Comparison of ENCODE assay signal across 12 cellular contexts in genomic region chr12:130715150-130715995, GRCh38. TPM values are rescaled to one million over a fixed set of nuclear protein-coding genes. Genes with fewer than 3 reads are reported as not detected.
DNase-seq lines count a peak whose midpoint lies in the region; ATAC-seq, FAIRE-seq and TF ChIP-seq lines count a peak whose summit lies in the region.
"Had no signal": no experiment of that assay in that cellular context is flagged by ENCODE, and none has a peak within 500 bp of the region (broad histone marks: within the 10 kb centered on the region; RNA-seq: fewer than 3 reads in every experiment).

No MANE protein-coding gene starts in this region.

- POLR2A ChIA-PET in HepG2 (lab: Yijun Ruan, JAX) = no interaction called here

- H3K79me2 ChIP-seq in astrocyte (ENCODE audit: insufficient read depth, low read length) = no peaks in the 10 kb centered on the region
- no peaks in the 10 kb centered on the region for H3K79me2 ChIP-seq in HepG2 (ENCODE audit: insufficient read depth, low read length)

- H3K4me2 ChIP-seq in astrocyte (ENCODE audit: low read length) (peak overlapping the region; percentile 59), HepG2 (ENCODE audit: low read depth, low read length) (no peak overlapping the region)

- H3K4me1 Mint-ChIP-seq in astrocyte (ENCODE audit: low read depth, unreplicated experiment) = no peaks in the 10 kb centered on the region

- no peak overlapping the region for H3K9ac ChIP-seq in astrocyte (ENCODE audit: low read length)
- H3K9ac ChIP-seq in HepG2 (ENCODE audit: insufficient read depth, low read depth, low read length) = no peak overlapping the region

- no peak for FAIRE-seq in astrocyte (lab: Jason Lieb, UNC)
- no peak for FAIRE-seq in HepG2 (lab: Jason Lieb, UNC)

- H3K4me3 Mint-ChIP-seq in astrocyte (ENCODE audit: unreplicated experiment) = peak overlapping the region; percentile 88

- H3K36me3 Mint-ChIP-seq in astrocyte (ENCODE audit: low read depth, unreplicated experiment) = no peaks in the 10 kb centered on the region

- CTCF ChIA-PET in HepG2 (lab: Yijun Ruan, JAX; ENCODE audit: low intra/inter-chr PET ratio, low total read pairs) = no interaction called here

- no peaks in the 10 kb centered on the region for H3K36me3 ChIP-seq in astrocyte (ENCODE audit: insufficient read depth, low read length)
- no peaks in the 10 kb centered on the region for H3K36me3 ChIP-seq in HepG2 (replicated peaks in 1 of 2; ENCODE audit: control insufficient read depth in 1 of 2, insufficient read depth in 2 of 2, low read length in 2 of 2)
- no peaks in the 10 kb centered on the region for H3K36me3 ChIP-seq in suprapubic skin
- H3K36me3 ChIP-seq: right lobe of liver had no signal

- 7% methylated on average over 6 of the region's 42 CpGs for WGBS in HepG2 (ENCODE audit: low lambda C conversion rate)
- WGBS in suprapubic skin = 2% methylated on average over 16 of the region's 42 CpGs

- H3K9me3 Mint-ChIP-seq in astrocyte (ENCODE audit: unreplicated experiment) = peaks cover 10% of the 10 kb centered on the region

- H3K4me1 ChIP-seq in astrocyte (ENCODE audit: insufficient read depth, low read length) (no peaks in the 10 kb centered on the region), HepG2 (ENCODE audit: insufficient read depth, low read length) (no peaks in the 10 kb centered on the region), suprapubic skin (peaks cover 37% of the 10 kb centered on the region)

- TF ChIP-seq POLR2A in HepG2 (IDR thresholded peaks at IDR 0.05; ENCODE audit: insufficient read depth in 1 of 2, low read depth in 2 of 2, low read length in 2 of 2) (no peak), suprapubic skin (IDR thresholded peaks at IDR 0.05) (no peak)

- H4K20me1 ChIP-seq in astrocyte (ENCODE audit: insufficient read depth, low read length) (no peaks in the 10 kb centered on the region), HepG2 (ENCODE audit: insufficient read depth, low read length) (no peaks in the 10 kb centered on the region)

- TF ChIP-seq CTCF in astrocyte (IDR thresholded peaks at IDR 0.05; ENCODE audit: insufficient read depth, low read depth, low read length) (no peak), HepG2 (CRISPR knock-in tag; IDR thresholded peaks at IDR 0.05) (no peak), suprapubic skin (IDR thresholded peaks at IDR 0.05) (no peak), foreskin fibroblast (IDR thresholded peaks at IDR 0.05; ENCODE audit: low read depth, low read length) (no peak)

- peak; percentile 58 for DNase-seq in NCI-H146 (lab: John Stamatoyannopoulos, UW)
- DNase-seq in NCI-H146 treated with DMSO at 0.1 percent for 48 hours (lab: John Stamatoyannopoulos, UW; ENCODE audit: unreplicated experiment) = no peak
- DNase-seq in astrocyte (ENCODE audit: low read depth) = no peak
- DNase-seq in HepG2 (ENCODE audit: low spot score) = no peak
- no peak for DNase-seq in suprapubic skin (ENCODE audit: low spot score in 2 of 2)
- DNase-seq in globus pallidus (ENCODE audit: low spot score) = no peak
- DNase-seq in foreskin fibroblast = no peak
- DNase-seq: activated naive CD4-positive, alpha-beta T cell treated with anti-CD3 and anti-CD28 coated beads, Interleukin-2, amount 50 U/mL, for 16 hours; foreskin melanocyte; right lobe of liver had no signal

- no peak overlapping the region for H3K4me3 ChIP-seq in astrocyte (ENCODE audit: insufficient read depth, low read depth, low read length)
- no peak overlapping the region for H3K4me3 ChIP-seq in HepG2 (replicated peaks in 1 of 3; ENCODE audit: insufficient read depth in 1 of 3, low read depth in 2 of 3, low read length in 3 of 3)
- H3K4me3 ChIP-seq in suprapubic skin = peak overlapping the region; percentile 50
- H3K4me3 ChIP-seq in foreskin fibroblast (ENCODE audit: low read depth in 1 of 2, low read length in 2 of 2) = no peak overlapping the region
- H3K4me3 ChIP-seq: right lobe of liver had no signal

- H3K9me3 ChIP-seq in astrocyte (ENCODE audit: insufficient read depth, low read depth, low read length) = no peaks in the 10 kb centered on the region
- H3K9me3 ChIP-seq in HepG2 (ENCODE audit: low read length) = no peaks in the 10 kb centered on the region
- no peaks in the 10 kb centered on the region for H3K9me3 ChIP-seq in suprapubic skin
- H3K9me3 ChIP-seq: right lobe of liver had no signal

- H3K27ac Mint-ChIP-seq in astrocyte (ENCODE audit: unreplicated experiment) = no peak overlapping the region

- ATAC-seq in HepG2 (peak; percentile 50), HG02870 (IDR thresholded peaks at IDR 0.05; ENCODE audit: unreplicated experiment) (no peak)

- no peak overlapping the region for H3K27ac ChIP-seq in astrocyte (ENCODE audit: low read depth, low read length)
- no peak overlapping the region for H3K27ac ChIP-seq in HepG2 (ENCODE audit: extremely low read length, insufficient read depth, low read length)
- H3K27ac ChIP-seq in suprapubic skin = no peak overlapping the region
- H3K27ac ChIP-seq: right lobe of liver had no signal

- no peak for TF ChIP-seq EP300 in HepG2 (IDR thresholded peaks at IDR 0.05; ENCODE audit: low read depth in 2 of 2, low read length in 2 of 2)
- TF ChIP-seq EP300 in HepG2 (CRISPR knock-in tag; IDR thresholded peaks at IDR 0.05; ENCODE audit: borderline replicate concordance) = no peak
- no peak for TF ChIP-seq EP300 in suprapubic skin (IDR thresholded peaks at IDR 0.05)

- intact Hi-C loops in HepG2 (cut with micrococcal nuclease; ENCODE audit: unreplicated experiment) = no loop called here

- H2AFZ ChIP-seq in astrocyte (ENCODE audit: low read depth, low read length) (peak overlapping the region; percentile 10), HepG2 (ENCODE audit: low read length) (no peak overlapping the region)

- H3K27me3 Mint-ChIP-seq in astrocyte (ENCODE audit: low read depth, unreplicated experiment) = peaks cover 20% of the 10 kb centered on the region

- peaks cover 2% of the 10 kb centered on the region for H3K27me3 ChIP-seq in astrocyte (ENCODE audit: insufficient read depth, low read length)
- peaks cover 7 to 74% of the 10 kb centered on the region in 2 experiments; a peak in 4 of 5 replicates for H3K27me3 ChIP-seq in HepG2 (ENCODE audit: control insufficient read depth in 1 of 2, insufficient read depth in 2 of 2, low read length in 2 of 2)
- peaks cover 46% of the 10 kb centered on the region for H3K27me3 ChIP-seq in suprapubic skin

- in situ Hi-C loops in HepG2 (cut with HindIII; ENCODE audit: extremely low pct_ligation_motif_present, low pct_unique_long_range_greater_than_20kb) = no loop called here

- no peak for TF ChIP-seq RAD21 in HepG2 (CRISPR knock-in tag; IDR thresholded peaks at IDR 0.05)

- no TSS peak for BruUV-seq in HepG2 (replicated peaks; lab: Mats Ljungman, UMichigan)

TF ChIP-seq in HepG2, 621 proteins besides CTCF, POLR2A, EP300 and RAD21:
- no peak for TF ChIP-seq RBAK (CRISPR knock-in tag; IDR thresholded peaks at IDR 0.05)
- no peak for TF ChIP-seq CENPT (CRISPR knock-in tag; IDR thresholded peaks at IDR 0.05; ENCODE audit: low read depth)
- no peak for TF ChIP-seq MED1 (CRISPR knock-in tag; IDR thresholded peaks at IDR 0.05)
- no peak for TF ChIP-seq ZNF552 (CRISPR knock-in tag; IDR thresholded peaks at IDR 0.05; ENCODE audit: borderline replicate concordance)

RNA-seq across cellular contexts. Expression of gene RIMBP2, which starts 0.7 kb away (rescaled TPM):
- total RNA-seq in astrocyte = 2.2 TPM in 2 replicates
- not detected in 2 replicates for total RNA-seq in HepG2 (2016; rRNA removed; fragmentation: Illumina TruSeq; extraction: Trizol)
- total RNA-seq in HepG2 (2016; cell fraction: cytosol; rRNA removed; fragmentation: Illumina TruSeq; extraction: Trizol; ENCODE audit: low read depth) = not detected in 2 replicates
- total RNA-seq in HepG2 (2016; cell fraction: insoluble cytoplasmic fraction; rRNA removed; fragmentation: Illumina TruSeq; extraction: Trizol) = not detected in 2 replicates
- not detected in 2 replicates for total RNA-seq in HepG2 (2016; cell fraction: membrane; rRNA removed; fragmentation: Illumina TruSeq; extraction: Trizol)
- not detected in 2 replicates for total RNA-seq in HepG2 (2016; cell fraction: nucleus; rRNA removed; fragmentation: Illumina TruSeq; extraction: Trizol)
- polyA plus RNA-seq in HepG2 (2011; rRNA removed) = 0.03 TPM in 1 of 2 replicates, not detected in the other
- 0.03 TPM in 1 of 2 replicates, not detected in the other for polyA plus RNA-seq in HepG2 (2011; cell fraction: cytosol; rRNA removed)
- polyA plus RNA-seq in HepG2 (2011; cell fraction: nucleus; rRNA removed) = 0.06 and 0.09 TPM in 2 replicates
- not detected in 2 replicates for polyA plus RNA-seq in HepG2 (2012)
- polyA plus RNA-seq in HepG2 (2016; cell fraction: cytosol; fragmentation: Illumina TruSeq; extraction: Trizol; ENCODE audit: low read depth) = not detected in 2 replicates
- not detected in 2 replicates for polyA plus RNA-seq in HepG2 (2016; cell fraction: insoluble cytoplasmic fraction; fragmentation: Illumina TruSeq; extraction: Trizol; ENCODE audit: low read depth)
- not detected in 2 replicates for polyA plus RNA-seq in HepG2 (2016; cell fraction: membrane; fragmentation: Illumina TruSeq; extraction: Trizol; ENCODE audit: low read depth)
- polyA plus RNA-seq in HepG2 (2016; cell fraction: nucleus; fragmentation: Illumina TruSeq; extraction: Trizol; ENCODE audit: insufficient read depth, low read depth) = not detected in 2 replicates
- 0.08 TPM in 1 of 2 replicates, not detected in the other for polyA minus RNA-seq in HepG2 (2011; rRNA and poly(A)+ RNA removed; ENCODE audit: low replicate concordance)
- polyA minus RNA-seq in HepG2 (2011; cell fraction: cytosol; rRNA and poly(A)+ RNA removed) = not detected in 2 replicates
- not detected in 2 replicates for polyA minus RNA-seq in HepG2 (2011; cell fraction: nucleus; rRNA and poly(A)+ RNA removed)
- 10 to 100 TPM in 1 of 4 donors, 1 to 10 TPM in 3; 2.1 to 21.8 (median 3.0) TPM for total RNA-seq in suprapubic skin
- total RNA-seq: T-helper 2 cell treated with Interferon-gamma antibody and Interleukin-4, amounts not matched to agents 100 ng/mL and 5 ng/mL, for 36 hours had no signal
